Comparison of ENCODE assay signal across 1 cellular context in the genomic region with DNA sequence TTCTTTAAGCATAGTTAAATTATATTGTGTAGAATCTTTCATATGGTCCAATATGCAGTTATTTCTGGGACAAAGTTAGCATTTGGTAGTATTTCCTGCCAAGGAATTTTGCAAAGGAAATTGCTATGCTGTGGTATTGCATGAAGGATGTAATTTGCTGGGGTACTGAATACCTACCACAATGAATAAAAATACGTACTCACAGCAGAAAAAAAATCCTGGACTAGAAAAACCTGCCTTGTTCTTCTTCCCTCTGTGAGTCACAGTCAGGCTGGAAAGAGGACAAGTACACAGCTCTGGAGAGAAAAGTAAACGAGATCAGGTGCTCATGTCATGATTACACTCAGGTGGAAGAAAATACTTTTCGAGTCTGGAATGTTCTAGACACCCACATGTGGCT.
TF ChIP-seq lines count a peak whose summit lies in the region.

No MANE protein-coding gene starts in this region.

TF ChIP-seq in IMR-90, 13 proteins besides CTCF, POLR2A, EP300 and RAD21:
- TF ChIP-seq NFE2L2 (IDR thresholded peaks at IDR 0.05; ENCODE audit: low read depth, low read length) (no peak), CEBPB (IDR thresholded peaks at IDR 0.05; ENCODE audit: low read depth, low read length) (no peak), BHLHE40 (IDR thresholded peaks at IDR 0.05; ENCODE audit: low read depth, low read length) (no peak), RFX5 (IDR thresholded peaks at IDR 0.05; ENCODE audit: low read depth, low read length) (no peak)
- TF ChIP-seq, protein P1, sequence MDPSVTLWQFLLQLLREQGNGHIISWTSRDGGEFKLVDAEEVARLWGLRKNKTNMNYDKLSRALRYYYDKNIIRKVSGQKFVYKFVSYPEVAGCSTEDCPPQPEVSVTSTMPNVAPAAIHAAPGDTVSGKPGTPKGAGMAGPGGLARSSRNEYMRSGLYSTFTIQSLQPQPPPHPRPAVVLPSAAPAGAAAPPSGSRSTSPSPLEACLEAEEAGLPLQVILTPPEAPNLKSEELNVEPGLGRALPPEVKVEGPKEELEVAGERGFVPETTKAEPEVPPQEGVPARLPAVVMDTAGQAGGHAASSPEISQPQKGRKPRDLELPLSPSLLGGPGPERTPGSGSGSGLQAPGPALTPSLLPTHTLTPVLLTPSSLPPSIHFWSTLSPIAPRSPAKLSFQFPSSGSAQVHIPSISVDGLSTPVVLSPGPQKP (IDR thresholded peaks at IDR 0.05; ENCODE audit: borderline replicate concordance, low read depth, low read length) = no peak
TF ChIP-seq in IMR-90: peak in this region for 0.
